In genomic region chr1:93344886-93345632, GRCh38 we compare ENCODE assay signal across 8 cellular contexts. TPM values are rescaled to one million over a fixed set of nuclear protein-coding genes. Genes with fewer than 3 reads are reported as not detected.
DNase-seq lines count a peak whose midpoint lies in the region; ATAC-seq, FAIRE-seq and TF ChIP-seq lines count a peak whose summit lies in the region.

No MANE protein-coding gene starts in this region.

- 2% methylated on average over 12 of the region's 12 CpGs for WGBS in HepG2 (ENCODE audit: low lambda C conversion rate)
- 18 to 22% methylated on average over 11 to 12 of the region's 12 CpGs for WGBS in thyroid gland, 2 donors

- intact Hi-C loops in HepG2 (cut with micrococcal nuclease; ENCODE audit: unreplicated experiment) = loop anchor here (5.0 kb wide), 3 partner anchors 263 to 502 kb away; no protein-coding TSS in a partner anchor
- intact Hi-C loops in thyroid gland (cut with DNase I) = no loop called here

- in situ Hi-C loops in brain microvascular endothelial cell (cut with HindIII; ENCODE audit: low pct_ligation_motif_present, low sequenced_read_pairs) (no loop called here), HepG2 (cut with HindIII; ENCODE audit: extremely low pct_ligation_motif_present, low pct_unique_long_range_greater_than_20kb) (loop anchor here (5.0 kb wide), 1 partner anchor 43 kb away; no protein-coding TSS in a partner anchor)

- TF ChIP-seq CTCF in brain microvascular endothelial cell (IDR thresholded peaks at IDR 0.05; ENCODE audit: low read depth, low read length, missing control alignments) = no peak
- no peak for TF ChIP-seq CTCF in HepG2 (CRISPR knock-in tag; IDR thresholded peaks at IDR 0.05)
- TF ChIP-seq CTCF in thyroid gland (IDR thresholded peaks at IDR 0.05) = no peak

- peaks cover 34% of the 10 kb centered on the region for H3K4me1 ChIP-seq in HepG2 (ENCODE audit: insufficient read depth, low read length)
- peaks cover 6 to 25% of the 10 kb centered on the region in 2 donors for H3K4me1 ChIP-seq in thyroid gland

- H3K27me3 ChIP-seq in brain microvascular endothelial cell (replicated peaks) = no peaks in the 10 kb centered on the region
- H3K27me3 ChIP-seq in HepG2 (ENCODE audit: control insufficient read depth in 1 of 2, insufficient read depth in 2 of 2, low read length in 2 of 2) = no peaks in the 10 kb centered on the region; a peak in 1 of 5 replicates
- H3K27me3 ChIP-seq in thyroid gland = no peaks in the 10 kb centered on the region

- H3K9me3 ChIP-seq in HepG2 (ENCODE audit: low read length) (no peaks in the 10 kb centered on the region), thyroid gland (no peaks in the 10 kb centered on the region)

- TF ChIP-seq EP300 in HepG2 (IDR thresholded peaks at IDR 0.05; ENCODE audit: low read depth in 2 of 2, low read length in 2 of 2) = no peak
- TF ChIP-seq EP300 in HepG2 (CRISPR knock-in tag; IDR thresholded peaks at IDR 0.05; ENCODE audit: borderline replicate concordance) = no peak

- BruUV-seq in HepG2 (replicated peaks; lab: Mats Ljungman, UMichigan) = TSS peak; percentile 95

- CTCF ChIA-PET in HepG2 (lab: Yijun Ruan, JAX; ENCODE audit: low intra/inter-chr PET ratio, low total read pairs) = no interaction called here

- peak overlapping the region; percentile 91 for H3K4me3 ChIP-seq in brain microvascular endothelial cell (ENCODE audit: low read depth, low read length)
- peak overlapping the region; percentile 81 to 99 (median 93) for H3K4me3 ChIP-seq in HepG2 (replicated peaks in 1 of 3; ENCODE audit: insufficient read depth in 1 of 3, low read depth in 2 of 3, low read length in 3 of 3)
- peak overlapping the region; percentile 39 to 98 (median 95) for H3K4me3 ChIP-seq in thyroid gland (replicated peaks in 1 of 3)

- TF ChIP-seq RAD21 in HepG2 (CRISPR knock-in tag; IDR thresholded peaks at IDR 0.05) = no peak

- H3K36me3 ChIP-seq in brain microvascular endothelial cell (replicated peaks) (no peaks in the 10 kb centered on the region), HepG2 (replicated peaks in 1 of 2; ENCODE audit: control insufficient read depth in 1 of 2, insufficient read depth in 2 of 2, low read length in 2 of 2) (no peaks in the 10 kb centered on the region), thyroid gland (no peaks in the 10 kb centered on the region)

- H3K79me2 ChIP-seq in HepG2 (ENCODE audit: insufficient read depth, low read length) = peaks cover 48% of the 10 kb centered on the region

- peak overlapping the region; percentile 90 for H3K27ac ChIP-seq in brain microvascular endothelial cell
- H3K27ac ChIP-seq in HepG2 (ENCODE audit: extremely low read length, insufficient read depth, low read length) = peak overlapping the region; percentile 94
- H3K27ac ChIP-seq in thyroid gland = peak overlapping the region; percentile 86 to 95 (median 94)

- peak overlapping the region; percentile 88 for H3K9ac ChIP-seq in HepG2 (ENCODE audit: insufficient read depth, low read depth, low read length)

- H3K4me2 ChIP-seq in HepG2 (ENCODE audit: low read depth, low read length) = peak overlapping the region; percentile 79

- peak; percentile 44 to 51 for DNase-seq in AML-193 (lab: John Stamatoyannopoulos, UW)
- no peak for DNase-seq in GM19239 (ENCODE audit: insufficient read length, low spot score)
- DNase-seq in MV-4-11 (lab: John Stamatoyannopoulos, UW) = peak; percentile 61
- DNase-seq in brain microvascular endothelial cell = no peak
- DNase-seq in HepG2 (ENCODE audit: low spot score) = peak; percentile 31
- DNase-seq in thyroid gland = no peak

- H2AFZ ChIP-seq in HepG2 (ENCODE audit: low read length) = no peak overlapping the region

- POLR2A ChIA-PET in HepG2 (lab: Yijun Ruan, JAX) = interaction anchor here (0.6 to 1.9 kb wide), 30 partner anchors 8 to 634 kb away, joined by 3 to 19 read pairs (median 4); partner anchors contain the start of genes FNBP1L and MTF2

- no peak for TF ChIP-seq POLR2A in HepG2 (IDR thresholded peaks at IDR 0.05; ENCODE audit: insufficient read depth in 1 of 2, low read depth in 2 of 2, low read length in 2 of 2)
- no peak for TF ChIP-seq POLR2A in thyroid gland (IDR thresholded peaks at IDR 0.05)

- peak; percentile 40 for FAIRE-seq in GM19239 (lab: Jason Lieb, UNC)
- FAIRE-seq in HepG2 (lab: Jason Lieb, UNC) = no peak

- peaks cover 28% of the 10 kb centered on the region for H4K20me1 ChIP-seq in HepG2 (ENCODE audit: insufficient read depth, low read length)

- peak; percentile 44 for ATAC-seq in HepG2
- no peak for ATAC-seq in GM21390 (IDR thresholded peaks at IDR 0.05; ENCODE audit: unreplicated experiment)
- ATAC-seq in HG03139 (IDR thresholded peaks at IDR 0.05; ENCODE audit: unreplicated experiment) = no peak

TF ChIP-seq in HepG2, 621 proteins besides CTCF, POLR2A, EP300 and RAD21 (continues in another document):
- TF ChIP-seq YEATS4 (CRISPR knock-in tag; IDR thresholded peaks at IDR 0.05; ENCODE audit: borderline replicate concordance) (no peak), RNF219 (CRISPR knock-in tag; IDR thresholded peaks at IDR 0.05) (no peak), JUNB (CRISPR knock-in tag; IDR thresholded peaks at IDR 0.05; ENCODE audit: borderline replicate concordance) (0 out of 2 replicates have a peak, but pooled peaks have one; percentile 24), BCLAF1 (IDR thresholded peaks at IDR 0.05) (no peak), ARID2 (CRISPR knock-in tag; IDR thresholded peaks at IDR 0.05; ENCODE audit: borderline replicate concordance) (0 out of 2 replicates have a peak, but pooled peaks have one; percentile 12), NKX3-1 (CRISPR knock-in tag; IDR thresholded peaks at IDR 0.05) (0 out of 2 replicates have a peak, but pooled peaks have one; percentile 5)

RNA-seq across cellular contexts. Expression of gene DR1, which starts 0.6 kb away (rescaled TPM):
- total RNA-seq in HepG2 (2016; rRNA removed; fragmentation: Illumina TruSeq; extraction: Trizol) = 42.3 and 54.7 TPM in 2 replicates
- total RNA-seq in HepG2 (2016; cell fraction: cytosol; rRNA removed; fragmentation: Illumina TruSeq; extraction: Trizol; ENCODE audit: low read depth) = 8.3 and 8.9 TPM in 2 replicates
- total RNA-seq in HepG2 (2016; cell fraction: insoluble cytoplasmic fraction; rRNA removed; fragmentation: Illumina TruSeq; extraction: Trizol) = 40.3 and 56.8 TPM in 2 replicates
- total RNA-seq in HepG2 (2016; cell fraction: membrane; rRNA removed; fragmentation: Illumina TruSeq; extraction: Trizol) = 33.3 and 35.5 TPM in 2 replicates
- total RNA-seq in HepG2 (2016; cell fraction: nucleus; rRNA removed; fragmentation: Illumina TruSeq; extraction: Trizol) = 26.3 and 27.4 TPM in 2 replicates
- 15.7 and 17.8 TPM in 2 replicates for polyA plus RNA-seq in HepG2 (2011; rRNA removed)
- 7.5 and 10.7 TPM in 2 replicates for polyA plus RNA-seq in HepG2 (2011; cell fraction: cytosol; rRNA removed)
- 4.2 and 5.7 TPM in 2 replicates for polyA plus RNA-seq in HepG2 (2011; cell fraction: nucleus; rRNA removed)
- polyA plus RNA-seq in HepG2 (2012) = 21.7 and 21.9 TPM in 2 replicates
- 6.9 and 9.7 TPM in 2 replicates for polyA plus RNA-seq in HepG2 (2016; cell fraction: cytosol; fragmentation: Illumina TruSeq; extraction: Trizol; ENCODE audit: low read depth)
- polyA plus RNA-seq in HepG2 (2016; cell fraction: insoluble cytoplasmic fraction; fragmentation: Illumina TruSeq; extraction: Trizol; ENCODE audit: low read depth) = 45.0 and 48.3 TPM in 2 replicates
- polyA plus RNA-seq in HepG2 (2016; cell fraction: membrane; fragmentation: Illumina TruSeq; extraction: Trizol; ENCODE audit: low read depth) = 20.9 and 24.4 TPM in 2 replicates
- polyA plus RNA-seq in HepG2 (2016; cell fraction: nucleus; fragmentation: Illumina TruSeq; extraction: Trizol; ENCODE audit: insufficient read depth, low read depth) = 23.2 and 23.5 TPM in 2 replicates
- 25.8 and 45.3 TPM in 2 replicates for polyA minus RNA-seq in HepG2 (2011; rRNA and poly(A)+ RNA removed; ENCODE audit: low replicate concordance)
- 25.3 and 30.3 TPM in 2 replicates for polyA minus RNA-seq in HepG2 (2011; cell fraction: cytosol; rRNA and poly(A)+ RNA removed)
- 21.6 and 26.0 TPM in 2 replicates for polyA minus RNA-seq in HepG2 (2011; cell fraction: nucleus; rRNA and poly(A)+ RNA removed)
- 10 to 100 TPM; 31.2 to 47.4 (median 34.1) TPM for total RNA-seq in thyroid gland

Comparison
In these comparisons a context has a peak if more than half of its experiments do, and no peak if none do; other contexts are left out.
1. DNase-seq: peak in AML-193 (2 of 2), MV-4-11 (single experiment) and HepG2 (single experiment); none in GM19239 (single experiment), brain microvascular endothelial cell (single experiment) and thyroid gland (0 of 2).
2. Peak in every context shown above with its lines, with median percentiles within 50 percentile points of each other: H3K27ac ChIP-seq and H3K4me3 ChIP-seq.